In the genomic region with DNA sequence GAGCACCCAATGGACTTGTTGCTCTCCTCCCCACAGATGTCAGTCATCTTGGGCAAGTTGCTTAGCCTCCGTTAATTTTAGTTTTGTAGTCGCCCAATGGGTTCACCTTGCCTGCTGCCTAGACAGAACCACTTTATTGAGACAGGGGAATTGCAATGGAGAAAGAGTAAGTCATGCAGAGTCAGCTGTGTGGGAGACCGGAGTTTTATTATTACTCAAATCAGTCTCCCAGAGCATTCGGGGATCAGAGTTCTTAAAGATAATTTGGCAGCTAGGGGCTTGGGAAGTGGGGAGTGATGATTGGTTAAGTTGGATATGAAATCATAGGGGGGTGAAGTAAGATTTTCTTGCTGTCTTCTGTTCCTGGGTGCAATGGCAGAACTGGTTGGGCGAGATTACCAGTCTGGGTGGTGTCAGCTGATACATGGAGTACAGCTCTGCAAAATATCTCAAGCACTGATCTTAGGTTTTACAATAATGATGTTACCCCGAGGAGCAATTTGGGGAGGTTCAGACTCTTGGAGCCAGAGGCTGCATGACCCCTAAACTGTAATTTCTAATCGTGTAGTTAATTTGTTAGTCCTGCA, we compare ENCODE assay signal across 11 cellular contexts. TPM values are rescaled to one million over a fixed set of nuclear protein-coding genes. Genes with fewer than 3 reads are reported as not detected.
DNase-seq lines count a peak whose midpoint lies in the region; ATAC-seq, FAIRE-seq and TF ChIP-seq lines count a peak whose summit lies in the region.
"Had no signal": no experiment of that assay in that cellular context is flagged by ENCODE, and none has a peak within 500 bp of the region (broad histone marks: within the 10 kb centered on the region; RNA-seq: fewer than 3 reads in every experiment).

No MANE protein-coding gene starts in this region.

- H3K4me3 ChIP-seq in PC-9, result no peak overlapping the region
- no peak overlapping the region for H3K4me3 ChIP-seq in bronchial epithelial cell (ENCODE audit: low read depth, low read length)
- H3K4me3 ChIP-seq: vagina had no signal

- peaks cover 78% of the 10 kb centered on the region for H3K79me2 ChIP-seq in PC-9 (ENCODE audit: low read depth)

- peak overlapping the region; percentile 27 for H3K4me2 ChIP-seq in PC-9

- no peaks in the 10 kb centered on the region for H3K9me3 ChIP-seq in PC-9 (ENCODE audit: insufficient read depth, low read depth)
- H3K9me3 ChIP-seq: vagina had no signal

- H3K9me2 ChIP-seq in PC-9 (ENCODE audit: insufficient read depth), result no peaks in the 10 kb centered on the region

- peaks cover 94% of the 10 kb centered on the region for H3K4me1 Mint-ChIP-seq in stimulated activated memory B cell treated with anti-CD40 and anti-IgM and Interleukin-4, amounts not matched to agents 10 μg/mL and 1 μg/mL and 100 μg/mL, for 72 hours

- no peaks in the 10 kb centered on the region for H3K9me3 Mint-ChIP-seq in stimulated activated memory B cell treated with anti-CD40 and anti-IgM and Interleukin-4, amounts not matched to agents 10 μg/mL and 1 μg/mL and 100 μg/mL, for 72 hours

- H3K36me3 ChIP-seq in PC-9 (ENCODE audit: low read depth) (peaks cover 66% of the 10 kb centered on the region), bronchial epithelial cell (ENCODE audit: control insufficient read depth, insufficient read depth, low read length) (peaks cover 15% of the 10 kb centered on the region)
- H3K36me3 ChIP-seq: vagina had no signal

- POLR2A ChIA-PET in PC-9 (lab: Charles Lee; ENCODE audit: unreplicated experiment), result no interaction called here

- DNase-seq in activated CD4-positive, alpha-beta T cell treated with anti-CD3 and anti-CD28 coated beads for 48 hours, result peak; percentile 39
- no peak for DNase-seq in activated CD4-positive, alpha-beta T cell treated with anti-CD3 and anti-CD28 coated beads, Interleukin-2, amount 50 U/mL, for 4 hours
- DNase-seq in PC-9, result peak; percentile 46 to 55
- peak; percentile 58 for DNase-seq in bronchial epithelial cell (ENCODE audit: low read depth)
- DNase-seq in AML-193 (lab: John Stamatoyannopoulos, UW), result no peak
- DNase-seq in NCI-H524 treated with DMSO at 0.1 percent for 48 hours (lab: John Stamatoyannopoulos, UW), result no peak
- DNase-seq: NCI-H1105 treated with DMSO at 0.1 percent for 48 hours had no signal

- H4K20me1 ChIP-seq in PC-9 (ENCODE audit: insufficient read depth), result no peaks in the 10 kb centered on the region; the same call in none of the 2 replicates

- H3K4me3 Mint-ChIP-seq in stimulated activated memory B cell treated with anti-CD40 and anti-IgM and Interleukin-4, amounts not matched to agents 10 μg/mL and 1 μg/mL and 100 μg/mL, for 72 hours, result peak overlapping the region; percentile 58

- peaks cover 64% of the 10 kb centered on the region for H3F3A ChIP-seq in PC-9 (ENCODE audit: insufficient read depth, low read depth)

- CTCF ChIA-PET in PC-9 (lab: Charles Lee), result no interaction called here

- peak overlapping the region; percentile 98 for H3K27ac Mint-ChIP-seq in stimulated activated memory B cell treated with anti-CD40 and anti-IgM and Interleukin-4, amounts not matched to agents 10 μg/mL and 1 μg/mL and 100 μg/mL, for 72 hours

- peaks cover 70% of the 10 kb centered on the region for H3K36me3 Mint-ChIP-seq in stimulated activated memory B cell treated with anti-CD40 and anti-IgM and Interleukin-4, amounts not matched to agents 10 μg/mL and 1 μg/mL and 100 μg/mL, for 72 hours

- no peaks in the 10 kb centered on the region for H3K27me3 ChIP-seq in PC-9 (ENCODE audit: insufficient read depth, low read depth)
- H3K27me3 ChIP-seq in bronchial epithelial cell (ENCODE audit: control insufficient read depth, insufficient read depth, low read length), result no peaks in the 10 kb centered on the region
- H3K27me3 ChIP-seq: vagina had no signal

- H3K27me3 Mint-ChIP-seq in stimulated activated memory B cell treated with anti-CD40 and anti-IgM and Interleukin-4, amounts not matched to agents 10 μg/mL and 1 μg/mL and 100 μg/mL, for 72 hours, result no peaks in the 10 kb centered on the region

- peaks cover 53% of the 10 kb centered on the region for H3K4me1 ChIP-seq in PC-9 (replicated peaks; ENCODE audit: insufficient read depth)

- no peak overlapping the region; the same call in 1 of the 2 replicates for H3K27ac ChIP-seq in PC-9
- H3K27ac ChIP-seq: vagina had no signal

- intact Hi-C loops in PC-9 (cut with micrococcal nuclease; ENCODE audit: unreplicated experiment), result no loop called here

- BruUV-seq in PC-9 (replicated peaks; lab: Mats Ljungman, UMichigan), result no TSS peak

- no peak overlapping the region for H2AFZ ChIP-seq in PC-9

- no peak for TF ChIP-seq CTCF in PC-9 (conservative IDR thresholded peaks at IDR 0.05)
- no peak for TF ChIP-seq CTCF in bronchial epithelial cell (IDR thresholded peaks at IDR 0.05; ENCODE audit: insufficient read depth, low read length, severe bottlenecking)

- FAIRE-seq in bronchial epithelial cell (lab: Jason Lieb, UNC), result no peak
- FAIRE-seq: A204.1 had no signal

- ATAC-seq in stimulated activated memory B cell treated with anti-CD40 and anti-IgM and Interleukin-4, amounts not matched to agents 10 μg/mL and 1 μg/mL and 100 μg/mL, for 72 hours, result peak; percentile 44
- no peak for ATAC-seq in HG02798 (IDR thresholded peaks at IDR 0.05; ENCODE audit: poor library complexity, unreplicated experiment)

RNA-seq across cellular contexts. Expression of a gene that starts 50.2 kb away (rescaled TPM):
- total RNA-seq in PC-9 (2021) (77.7 and 131 TPM in 2 replicates), bronchial epithelial cell (188 and 263 TPM in 2 replicates)

Comparison
In these comparisons a context has a peak if more than half of its experiments do, and no peak if none do; other contexts are left out.
1. DNase-seq: peak in activated CD4-positive, alpha-beta T cell treated with anti-CD3 and anti-CD28 coated beads for 48 hours (single experiment), PC-9 (2 of 2) and bronchial epithelial cell (single experiment); none in activated CD4-positive, alpha-beta T cell treated with anti-CD3 and anti-CD28 coated beads, Interleukin-2, amount 50 U/mL, for 4 hours (0 of 2), AML-193 (0 of 2) and NCI-H524 treated with DMSO at 0.1 percent for 48 hours (single experiment).